24 cellular contexts compared by ENCODE assay signal in the genomic region with DNA sequence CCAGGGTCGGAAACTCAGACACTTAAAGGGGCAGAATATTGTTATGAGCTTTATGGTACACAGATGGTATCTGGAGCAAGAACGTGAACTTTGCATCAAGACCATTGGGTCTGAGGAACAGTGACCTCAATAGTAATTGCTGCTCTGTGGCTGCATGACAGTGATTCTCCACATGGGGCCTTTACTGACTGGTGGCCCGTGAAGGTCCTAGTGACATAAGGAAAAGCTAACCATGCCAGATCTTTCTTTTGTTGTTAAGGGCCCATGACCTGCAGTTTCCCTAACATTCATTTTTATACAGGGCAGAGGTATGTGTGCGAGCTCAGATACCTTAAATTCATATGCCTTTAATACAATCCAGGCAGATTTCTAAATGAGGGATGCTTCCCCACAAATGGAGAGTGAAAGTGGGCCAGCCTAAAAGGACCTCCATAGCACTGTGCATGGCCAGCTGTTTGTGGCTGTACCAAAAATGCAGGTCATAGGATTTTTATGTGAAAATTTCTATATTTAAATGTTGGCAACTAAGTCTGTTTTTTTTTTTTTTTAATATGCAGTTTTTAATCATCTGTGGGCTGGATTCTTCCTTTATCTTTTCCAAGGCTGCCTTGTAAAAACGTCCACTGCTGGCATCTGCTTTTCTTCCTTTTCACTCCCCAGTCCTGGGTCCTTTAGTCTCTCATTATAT. TPM values are rescaled to one million over a fixed set of nuclear protein-coding genes. Genes with fewer than 3 reads are reported as not detected.
DNase-seq lines count a peak whose midpoint lies in the region; ATAC-seq and TF ChIP-seq lines count a peak whose summit lies in the region.
"Had no signal": no experiment of that assay in that cellular context is flagged by ENCODE, and none has a peak within 500 bp of the region (broad histone marks: within the 10 kb centered on the region; RNA-seq: fewer than 3 reads in every experiment).

No MANE protein-coding gene starts in this region.

- no peak for ATAC-seq in thoracic aorta (ENCODE audit: insufficient number of reproducible peaks, low FRiP score, low read depth)
- ATAC-seq in GM18858 (IDR thresholded peaks at IDR 0.05; ENCODE audit: unreplicated experiment): no peak
- ATAC-seq: activated naive CD8-positive, alpha-beta T cell treated with anti-CD3 and anti-CD28 coated beads, Interleukin-2, amount 50 U/mL, for 24 hours; heart left ventricle; psoas muscle; SK-N-SH treated with all-trans-retinoic acid at 6 μM for 48 hours; stimulated activated naive CD8-positive, alpha-beta T cell treated with anti-CD3 and anti-CD28 coated beads, Interleukin-15, Interleukin-2, amounts not matched to agents 100 U/mL and 50 U/mL, for 24 hours had no signal

- H3K27me3 ChIP-seq in muscle layer of duodenum (ENCODE audit: low read depth, low read length): no peaks in the 10 kb centered on the region
- H3K27me3 ChIP-seq in thoracic aorta (replicated peaks; ENCODE audit: insufficient read depth): no peaks in the 10 kb centered on the region
- H3K27me3 ChIP-seq: brain microvascular endothelial cell, heart left ventricle, MG63, spleen had no signal

- H3K9me3 ChIP-seq in muscle layer of duodenum (ENCODE audit: control insufficient read depth in 1 of 2, low read length in 2 of 2): no peaks in the 10 kb centered on the region
- H3K9me3 ChIP-seq in thoracic aorta: no peaks in the 10 kb centered on the region
- H3K9me3 ChIP-seq: heart left ventricle, psoas muscle, spleen had no signal

- H3K4me1 ChIP-seq in muscle layer of duodenum (ENCODE audit: control insufficient read depth in 1 of 2, insufficient read depth in 2 of 2, low read length in 2 of 2) (peaks cover 0 to 21% of the 10 kb centered on the region in 2 donors), thoracic aorta (ENCODE audit: control insufficient read depth in 1 of 2, low read depth in 2 of 2) (peaks cover 37 to 96% of the 10 kb centered on the region in 2 donors)

- no peak for TF ChIP-seq RAD21 in Ishikawa (IDR thresholded peaks at IDR 0.05; ENCODE audit: low read depth)

- H3K4me3 ChIP-seq in coronary artery: no peak overlapping the region
- no peak overlapping the region for H3K4me3 ChIP-seq in muscle layer of duodenum (ENCODE audit: low read depth in 1 of 2, low read length in 2 of 2)
- H3K4me3 ChIP-seq in thoracic aorta: no peak overlapping the region
- H3K4me3 ChIP-seq: heart left ventricle, MG63, psoas muscle, spleen had no signal

- TF ChIP-seq EP300 in Ishikawa (IDR thresholded peaks at IDR 0.05; ENCODE audit: borderline replicate concordance): no peak

- DNase-seq in coronary artery (ENCODE audit: low spot score) (no peak), thoracic aorta (ENCODE audit: low spot score) (no peak), NCI-H748 (lab: John Stamatoyannopoulos, UW; ENCODE audit: unreplicated experiment) (no peak), putamen (ENCODE audit: low spot score) (no peak)
- DNase-seq: activated B cell treated with CpG ODN at 0.5 μM for 24 hours; activated CD4-positive, alpha-beta memory T cell treated with anti-CD3 and anti-CD28 coated beads for 36 hours; activated effector memory CD4-positive, alpha-beta T cell treated with anti-CD3 and anti-CD28 coated beads, Interleukin-2, amount 50 U/mL, for 16 hours; activated naive CD8-positive, alpha-beta T cell treated with anti-CD3 and anti-CD28 coated beads, Interleukin-2, amount 50 U/mL, for 24 hours; brain microvascular endothelial cell; CD4-positive, alpha-beta T cell; cortex of kidney; GF-D8; H7; heart left ventricle; MG63; NCI-H1417 treated with DMSO at 0.1 percent for 48 hours; psoas muscle; spleen; stimulated activated CD4-positive, alpha-beta T cell treated with anti-CD3 and anti-CD28 coated beads, Interleukin-4, amount 100 ng/mL, for 24 hours; stimulated activated naive CD8-positive, alpha-beta T cell treated with anti-CD3 and anti-CD28 coated beads, Interleukin-15, Interleukin-2, amounts not matched to agents 100 U/mL and 50 U/mL, for 24 hours had no signal

- peaks cover 0 to 7% of the 10 kb centered on the region in 2 donors for H3K36me3 ChIP-seq in muscle layer of duodenum (ENCODE audit: control insufficient read depth in 1 of 2, insufficient read depth in 2 of 2, low read length in 2 of 2)
- H3K36me3 ChIP-seq in thoracic aorta: no peaks in the 10 kb centered on the region
- H3K36me3 ChIP-seq: brain microvascular endothelial cell, heart left ventricle, MG63, spleen had no signal

- H3K27ac ChIP-seq in coronary artery: peak overlapping the region; percentile 22 to 76
- H3K27ac ChIP-seq in muscle layer of duodenum (ENCODE audit: low read length): peak overlapping the region; percentile 6
- H3K27ac ChIP-seq in thoracic aorta: peak overlapping the region; percentile 16 to 87
- H3K27ac ChIP-seq: brain microvascular endothelial cell, psoas muscle, spleen had no signal

- TF ChIP-seq CTCF in coronary artery (IDR thresholded peaks at IDR 0.05) (no peak), thoracic aorta (IDR thresholded peaks at IDR 0.05) (no peak)

TF ChIP-seq in Ishikawa, 13 proteins besides CTCF, POLR2A, EP300 and RAD21:
- TF ChIP-seq, protein P1, sequence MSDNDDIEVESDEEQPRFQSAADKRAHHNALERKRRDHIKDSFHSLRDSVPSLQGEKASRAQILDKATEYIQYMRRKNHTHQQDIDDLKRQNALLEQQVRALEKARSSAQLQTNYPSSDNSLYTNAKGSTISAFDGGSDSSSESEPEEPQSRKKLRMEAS (IDR thresholded peaks at IDR 0.05): peak; percentile 37; the same call in 1 of the 2 replicates
- TF ChIP-seq CREB1 (IDR thresholded peaks at IDR 0.05; ENCODE audit: low read depth) (no peak), TAF1 (IDR thresholded peaks at IDR 0.05; ENCODE audit: low read depth) (no peak), YY1 (IDR thresholded peaks at IDR 0.05; ENCODE audit: low read depth) (no peak), NFIC (IDR thresholded peaks at IDR 0.05) (no peak)

RNA-seq across cellular contexts. Expression of a gene that starts 39.1 kb away (rescaled TPM):
- total RNA-seq in thoracic aorta: 10 to 100 TPM; 13.4 to 15.1 TPM
- total RNA-seq: CD4-positive, alpha-beta T cell had no signal
